In genomic region chr5:173981362-173981761, GRCh38 we compare ENCODE assay signal across 24 cellular contexts. TPM values are rescaled to one million over a fixed set of nuclear protein-coding genes. Genes with fewer than 3 reads are reported as not detected.
"Had no signal": no experiment of that assay in that cellular context is flagged by ENCODE, and none has a peak within 500 bp of the region (broad histone marks: within the 10 kb centered on the region; RNA-seq: fewer than 3 reads in every experiment).

No MANE protein-coding gene starts in this region.

- ATAC-seq: activated CD8-positive, alpha-beta T cell treated with anti-CD3 and anti-CD28 coated beads for 36 hours; activated naive CD8-positive, alpha-beta T cell treated with anti-CD3 and anti-CD28 coated beads, Interleukin-2, amount 50 U/mL, for 24 hours; gastrocnemius medialis; left colon had no signal

- H3K4me1 Mint-ChIP-seq: activated CD4-positive, alpha-beta T cell treated with anti-CD3 and anti-CD28 coated beads, Interleukin-2, amount 10 ng/mL, durations not matched to agents 7 days and 5 days; activated naive CD8-positive, alpha-beta T cell treated with anti-CD3 and anti-CD28 coated beads, Interleukin-2, amount 50 U/mL, for 24 hours; naive B cell; neural crest cell had no signal

- H3K4me1 ChIP-seq: esophagus squamous epithelium, gastrocnemius medialis, vagina had no signal

- H3K36me3 ChIP-seq: esophagus squamous epithelium, gastrocnemius medialis, thoracic aorta, vagina had no signal

- H3K27ac ChIP-seq: coronary artery, esophagus squamous epithelium, gastrocnemius medialis, thoracic aorta, vagina had no signal

- H3K9me3 Mint-ChIP-seq: activated CD4-positive, alpha-beta T cell treated with anti-CD3 and anti-CD28 coated beads, Interleukin-2, amount 10 ng/mL, durations not matched to agents 7 days and 5 days; activated naive CD8-positive, alpha-beta T cell treated with anti-CD3 and anti-CD28 coated beads, Interleukin-2, amount 50 U/mL, for 24 hours; activated T-helper 1 cell treated with anti-CD3 and anti-CD28 coated beads, Interleukin-12 subunit alpha, Interleukin-12 subunit beta, Interleukin-2, Interleukin-4 antibody, amounts not matched to agents 30 ng/mL and 10 ng/mL and 1 ng/mL, durations not matched to agents 14 hours and 24 hours and 36 hours had no signal

- H3K27me3 ChIP-seq: gastrocnemius medialis, vagina had no signal

- H3K9me3 ChIP-seq: esophagus squamous epithelium, gastrocnemius medialis, thoracic aorta, vagina had no signal

- DNase-seq: activated CD4-positive, alpha-beta T cell treated with anti-CD3 and anti-CD28 coated beads, Interleukin-2, amount 10 ng/mL, durations not matched to agents 7 days and 5 days; activated CD8-positive, alpha-beta T cell treated with anti-CD3 and anti-CD28 coated beads for 36 hours; activated gamma-delta T cell; activated naive CD4-positive, alpha-beta T cell treated with anti-CD3 and anti-CD28 coated beads, Interleukin-2, amount 50 U/mL, for 16 hours; activated naive CD8-positive, alpha-beta T cell treated with anti-CD3 and anti-CD28 coated beads, Interleukin-2, amount 50 U/mL, for 24 hours; cerebellar nuclear complex; esophagus squamous epithelium; gastrocnemius medialis; hippocampal formation; left colon; naive B cell; retina; stimulated activated CD4-positive, alpha-beta T cell treated with anti-CD3 and anti-CD28 coated beads, Interleukin-4, amount 100 ng/mL, for 1 hour; stimulated activated naive CD4-positive, alpha-beta T cell treated with Interleukin-2 at 50 U/mL for 16 hours had no signal

- H3K27me3 Mint-ChIP-seq: progenitor cell of endocrine pancreas had no signal

- H3K27ac Mint-ChIP-seq: activated CD4-positive, alpha-beta T cell treated with anti-CD3 and anti-CD28 coated beads, Interleukin-2, amount 10 ng/mL, durations not matched to agents 7 days and 5 days; activated CD8-positive, alpha-beta T cell treated with anti-CD3 and anti-CD28 coated beads for 36 hours; activated naive CD8-positive, alpha-beta T cell treated with anti-CD3 and anti-CD28 coated beads, Interleukin-2, amount 50 U/mL, for 24 hours; activated T-helper 1 cell treated with anti-CD3 and anti-CD28 coated beads, Interleukin-12 subunit alpha, Interleukin-12 subunit beta, Interleukin-2, Interleukin-4 antibody, amounts not matched to agents 30 ng/mL and 10 ng/mL and 1 ng/mL, durations not matched to agents 14 hours and 24 hours and 36 hours; naive B cell; progenitor cell of endocrine pancreas; type B pancreatic cell had no signal

- H3K4me3 ChIP-seq: coronary artery, esophagus squamous epithelium, gastrocnemius medialis, thoracic aorta, vagina had no signal

- H3K36me3 Mint-ChIP-seq: type B pancreatic cell had no signal

- H3K4me3 Mint-ChIP-seq: activated CD4-positive, alpha-beta T cell treated with anti-CD3 and anti-CD28 coated beads, Interleukin-2, amount 10 ng/mL, durations not matched to agents 7 days and 5 days; activated CD8-positive, alpha-beta T cell treated with anti-CD3 and anti-CD28 coated beads for 36 hours; activated naive CD8-positive, alpha-beta T cell treated with anti-CD3 and anti-CD28 coated beads, Interleukin-2, amount 50 U/mL, for 24 hours; activated T-helper 1 cell treated with anti-CD3 and anti-CD28 coated beads, Interleukin-12 subunit alpha, Interleukin-12 subunit beta, Interleukin-2, Interleukin-4 antibody, amounts not matched to agents 30 ng/mL and 10 ng/mL and 1 ng/mL, durations not matched to agents 14 hours and 24 hours and 36 hours; naive B cell; neural crest cell; type B pancreatic cell had no signal

RNA-seq across cellular contexts. Expression of gene C5orf47, which starts 7.6 kb away (rescaled TPM):
- total RNA-seq: activated CD4-positive, alpha-beta T cell treated with anti-CD3 and anti-CD28 coated beads, Interleukin-2, amount 10 ng/mL, durations not matched to agents 7 days and 5 days; activated CD8-positive, alpha-beta T cell treated with anti-CD3 and anti-CD28 coated beads for 36 hours; activated T-helper 1 cell treated with anti-CD3 and anti-CD28 coated beads, Interleukin-12 subunit alpha, Interleukin-12 subunit beta, Interleukin-2, Interleukin-4 antibody, amounts not matched to agents 30 ng/mL and 10 ng/mL and 1 ng/mL, durations not matched to agents 14 hours and 24 hours and 36 hours; esophagus squamous epithelium; left colon; lower leg skin; mucosa of gallbladder; neural crest cell; osteoblast; progenitor cell of endocrine pancreas; vagina had no signal
